In genomic region chr18:70205421-70206397, GRCh38 we compare ENCODE assay signal across 1 cellular context.
TF ChIP-seq lines count a peak whose summit lies in the region.

RTTN (minus strand) TSS chr18:70205687; CDS start chr18:70205658, 29 bp downstream.

TF ChIP-seq in SK-N-SH, 30 proteins besides CTCF, POLR2A, EP300 and RAD21 (continued from another document):
- TF ChIP-seq USF1 (IDR thresholded peaks at IDR 0.05; ENCODE audit: borderline replicate concordance, low read depth) (peak; percentile 23; the same call in 1 of the 2 replicates), FOSL2 (IDR thresholded peaks at IDR 0.05; ENCODE audit: borderline replicate concordance, low read depth) (peak; percentile 31; the same call in 1 of the 2 replicates), NRF1 (IDR thresholded peaks at IDR 0.05; ENCODE audit: low read depth, low read length) (no peak), IRF3 (IDR thresholded peaks at IDR 0.05; ENCODE audit: low read depth, low read length) (no peak; the same call in 1 of the 2 replicates), RCOR1 (IDR thresholded peaks at IDR 0.05; ENCODE audit: low read length) (no peak), MAX (IDR thresholded peaks at IDR 0.05; ENCODE audit: low read depth) (peak; percentile 40; the same call in 1 of the 2 replicates), CHD2 (IDR thresholded peaks at IDR 0.05; ENCODE audit: low read length, partially characterized antibody) (peak; percentile 53), FOXM1 (IDR thresholded peaks at IDR 0.05; ENCODE audit: low read depth) (no peak), ELF1 (IDR thresholded peaks at IDR 0.05) (peak; percentile 81), GATA2 (CRISPR knock-in tag; IDR thresholded peaks at IDR 0.05) (no peak), TAF1 (IDR thresholded peaks at IDR 0.05; ENCODE audit: borderline replicate concordance, low read depth, low read length) (peak; percentile 49; the same call in 1 of the 2 replicates)
